Comparison of ENCODE assay signal across 37 cellular contexts in genomic region chr1:100774370-100774769, GRCh38. TPM values are rescaled to one million over a fixed set of nuclear protein-coding genes. Genes with fewer than 3 reads are reported as not detected.
"Had no signal": no experiment of that assay in that cellular context is flagged by ENCODE, and none has a peak within 500 bp of the region (broad histone marks: within the 10 kb centered on the region; RNA-seq: fewer than 3 reads in every experiment).

No MANE protein-coding gene starts in this region.

- DNase-seq: Karpas-422, Kasumi-1, KG1, MG63, MM.1S, MV-4-11, NCI-H1048, NCI-H1092, NCI-H1092 treated with DMSO at 0.1 percent for 48 hours, NCI-H1105, NCI-H1105 treated with DMSO at 0.1 percent for 48 hours, NCI-H1417, NCI-H1417 treated with DMSO at 0.1 percent for 48 hours, NCI-H1436, NCI-H1436 treated with DMSO at 0.1 percent for 48 hours, NCI-H146, NCI-H1694 treated with DMSO at 0.1 percent for 48 hours, NCI-H187, NCI-H187 treated with DMSO at 0.1 percent for 48 hours, NCI-H1930, NCI-H2029, NCI-H2029 treated with DMSO at 0.1 percent for 48 hours, NCI-H2081, NCI-H2081 treated with DMSO at 0.1 percent for 48 hours, NCI-H2107, NCI-H2171, NCI-H2171 treated with DMSO at 0.1 percent for 48 hours, NCI-H2227 treated with DMSO at 0.1 percent for 48 hours, NCI-H345, NCI-H446, NCI-H446 treated with DMSO at 0.1 percent for 48 hours, NCI-H510A, NCI-H510A treated with DMSO at 0.1 percent for 48 hours, NCI-H524 had no signal

- H3K9ac ChIP-seq: KMS-11 had no signal

- H3K27me3 ChIP-seq: MG63 had no signal

- H3K4me2 ChIP-seq: KMS-11 had no signal

- H3K27ac ChIP-seq: KMS-11 had no signal

- H3K36me3 ChIP-seq: MG63 had no signal

- H3K4me3 ChIP-seq: MG63 had no signal

- H3K9me3 ChIP-seq: MG63 had no signal

RNA-seq across cellular contexts. Expression of gene VCAM1, which starts 54.8 kb away (rescaled TPM):
- total RNA-seq: MCF 10A, NCI-H460 had no signal
